21 cellular contexts compared by ENCODE assay signal in the genomic region with DNA sequence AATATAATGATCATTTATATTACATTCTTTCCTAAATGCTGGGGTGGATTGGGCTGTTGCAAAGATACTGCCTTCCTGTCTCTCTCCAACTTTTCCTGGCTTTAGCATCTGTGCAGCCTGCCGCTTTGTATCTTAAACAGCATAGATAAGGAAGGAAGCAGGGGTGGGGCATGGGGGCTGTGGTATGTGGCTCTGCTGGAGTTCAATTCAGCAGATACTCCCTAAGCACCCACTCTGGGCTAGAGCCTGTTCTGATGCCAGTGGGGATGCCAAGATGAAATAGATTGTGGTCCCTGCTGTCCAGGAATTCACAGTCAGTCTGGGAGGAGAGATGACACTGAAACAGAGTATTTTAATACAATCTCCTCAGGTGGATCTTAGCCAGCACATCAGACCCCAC. TPM values are rescaled to one million over a fixed set of nuclear protein-coding genes. Genes with fewer than 3 reads are reported as not detected.
DNase-seq lines count a peak whose midpoint lies in the region; ATAC-seq, FAIRE-seq and TF ChIP-seq lines count a peak whose summit lies in the region.
"Had no signal": no experiment of that assay in that cellular context is flagged by ENCODE, and none has a peak within 500 bp of the region (broad histone marks: within the 10 kb centered on the region; RNA-seq: fewer than 3 reads in every experiment).

No MANE protein-coding gene starts in this region.

- no peak for TF ChIP-seq RAD21 in IMR-90 (IDR thresholded peaks at IDR 0.05; ENCODE audit: low read length)
- no peak for TF ChIP-seq RAD21 in K562 (CRISPR knock-in tag; conservative IDR thresholded peaks at IDR 0.05 in 1 of 2, IDR thresholded peaks at IDR 0.05 in 1 of 2)

- no peak overlapping the region for H4K91ac ChIP-seq in IMR-90 (ENCODE audit: insufficient read depth, low read depth, low read length)

- CTCF ChIA-PET in IMR-90 (lab: Yijun Ruan, JAX): no interaction called here
- CTCF ChIA-PET in K562 (lab: Yijun Ruan, JAX; ENCODE audit: low intra/inter-chr PET ratio): no interaction called here

- H3K23ac ChIP-seq in IMR-90 (ENCODE audit: low read depth, low read length): no peak overlapping the region

- no peak overlapping the region for H3K18ac ChIP-seq in IMR-90 (ENCODE audit: low read depth, low read length)

- H4K5ac ChIP-seq in IMR-90 (ENCODE audit: low read depth, low read length): no peak overlapping the region

- no peak overlapping the region for H2BK15ac ChIP-seq in IMR-90 (ENCODE audit: low read depth, low read length)

- TF ChIP-seq CTCF in IMR-90 (conservative IDR thresholded peaks at IDR 0.05; ENCODE audit: low read depth, low read length) (no peak), K562 (IDR thresholded peaks at IDR 0.05 in 2 of 3, conservative IDR thresholded peaks at IDR 0.05 in 1 of 3; ENCODE audit: insufficient read depth in 2 of 3, low read depth in 1 of 3, low read length in 3 of 3) (no peak)

- H3K56ac ChIP-seq in IMR-90 (ENCODE audit: extremely low read depth, insufficient read depth, low read length): no peak overlapping the region

- no peak overlapping the region for H2BK5ac ChIP-seq in IMR-90 (ENCODE audit: low read depth, low read length, poor library complexity, severe bottlenecking)

- H2AFZ ChIP-seq in IMR-90 (replicated peaks; ENCODE audit: low read length, poor library complexity): no peak overlapping the region
- no peak overlapping the region for H2AFZ ChIP-seq in K562 (ENCODE audit: low read depth, low read length)
- H2AFZ ChIP-seq: GM23338 had no signal

- in situ Hi-C loops in IMR-90 (cut with MboI; ENCODE audit: low sequenced_read_pairs) (no loop called here), K562 (cut with MboI) (no loop called here)

- no peak overlapping the region for H3K9ac ChIP-seq in IMR-90 (ENCODE audit: low read depth, low read length)
- no peak overlapping the region for H3K9ac ChIP-seq in K562 (ENCODE audit: insufficient read depth in 1 of 2, low read depth in 2 of 2, low read length in 2 of 2)

- no peak for ATAC-seq in activated T-cell treated with anti-CD3 and anti-CD28 coated beads, Interleukin-2, amount 50 U/mL, for 72 hours (replicated peaks in 1 of 2)
- ATAC-seq in IMR-90 (ENCODE audit: low read depth) (peak; percentile 35; the same call in 1 of the 2 replicates), K562 (no peak; the same call in 2 of the 3 replicates), HG02973 (IDR thresholded peaks at IDR 0.05; ENCODE audit: unreplicated experiment) (no peak)
- ATAC-seq in natural killer cell treated with Interleukin-12 subunit alpha and Interleukin-12 subunit beta and Interleukin-15 and Interleukin-18, amount 100 ng/mL, for 72 hours: no peak
- ATAC-seq: gastrocnemius medialis had no signal

- H4K20me1 ChIP-seq in IMR-90 (ENCODE audit: insufficient read depth, low read length) (peaks cover 94% of the 10 kb centered on the region), K562 (replicated peaks; ENCODE audit: control insufficient read depth, insufficient read depth, low read length) (peaks cover 27% of the 10 kb centered on the region)

- intact Hi-C loops in IMR-90 (cut with micrococcal nuclease) (no loop called here), K562 (cut with micrococcal nuclease) (no loop called here)

- no CpG with 5 or more reads among the region's 1 CpG for WGBS in IMR-90 (ENCODE audit: extremely low coverage in 2 of 2, insufficient read length in 1 of 2), 2 experiments
- WGBS in K562 (ENCODE audit: insufficient coverage, low coverage, missing lambda C conversion rate): 8% methylated on average over 1 of the region's 1 CpG

- DNase-seq in activated T-cell treated with anti-CD3 and anti-CD28 coated beads, Interleukin-2, amount 50 U/mL, for 24 hours: no peak
- no peak for DNase-seq in activated T-cell treated with anti-CD3 and anti-CD28 coated beads, Interleukin-2, amount 50 U/mL, for 72 hours
- DNase-seq in IMR-90 (no peak), K562 (ENCODE audit: extremely low read depth in 1 of 4, low spot score in 3 of 4) (peak in 2 of 4 experiments; percentile 23 to 34), NCI-H748 treated with DMSO at 0.1 percent for 48 hours (lab: John Stamatoyannopoulos, UW) (no peak)
- DNase-seq in natural killer cell treated with Interleukin-12 subunit alpha and Interleukin-12 subunit beta and Interleukin-15 and Interleukin-18, amount 100 ng/mL, for 72 hours (ENCODE audit: low spot score): no peak
- DNase-seq in stimulated activated naive CD4-positive, alpha-beta T cell (lab: John Stamatoyannopoulos, UW): no peak
- DNase-seq: activated CD4-positive, alpha-beta T cell treated with anti-CD3 and anti-CD28 coated beads for 4 hours; gastrocnemius medialis; NCI-H1105; NCI-H2107; NCI-H510A treated with DMSO at 0.1 percent for 48 hours; T1000 had no signal

- no TSS peak for BruUV-seq in IMR-90 (replicated peaks; lab: Mats Ljungman, UMichigan)
- BruUV-seq in K562 (replicated peaks; lab: Mats Ljungman, UMichigan): no TSS peak

- H3K4me1 ChIP-seq in IMR-90 (ENCODE audit: control insufficient read depth, insufficient read depth, low read length) (peaks cover 6% of the 10 kb centered on the region; the same call in 1 of the 2 replicates), K562 (replicated peaks in 1 of 2; ENCODE audit: control insufficient read depth in 2 of 2, insufficient read depth in 2 of 2, low read length in 2 of 2) (peaks cover 0 to 6% of the 10 kb centered on the region in 2 experiments; a peak in 2 of 5 replicates)

- H3K79me2 ChIP-seq in K562 (ENCODE audit: control insufficient read depth, insufficient read depth, low read length): peaks cover 53% of the 10 kb centered on the region

- no peak overlapping the region for H3K4me3 Mint-ChIP-seq in activated T-cell treated with anti-CD3 and anti-CD28 coated beads, Interleukin-2, amount 50 U/mL, for 24 hours
- no peak overlapping the region for H3K4me3 Mint-ChIP-seq in activated T-cell treated with anti-CD3 and anti-CD28 coated beads, Interleukin-2, amount 50 U/mL, for 72 hours
- H3K4me3 Mint-ChIP-seq in natural killer cell treated with Interleukin-12 subunit alpha and Interleukin-12 subunit beta and Interleukin-15 and Interleukin-18, amount 100 ng/mL, for 72 hours: peak overlapping the region; percentile 21
- H3K4me3 Mint-ChIP-seq: activated T-helper 1 cell treated with anti-CD3 and anti-CD28 coated beads, Interleukin-12 subunit alpha, Interleukin-12 subunit beta, Interleukin-2, Interleukin-4 antibody, amounts not matched to agents 30 ng/mL and 10 ng/mL and 1 ng/mL, durations not matched to agents 14 hours and 24 hours and 36 hours; GM23338; type B pancreatic cell had no signal

- peaks cover 60 to 87% of the 10 kb centered on the region in 2 experiments for H3K79me1 ChIP-seq in IMR-90 (ENCODE audit: low read depth in 1 of 2, low read length in 2 of 2)

- H2AK9ac ChIP-seq in IMR-90 (replicated peaks; ENCODE audit: low read depth, low read length, poor library complexity): no peak overlapping the region

- H3K4ac ChIP-seq in IMR-90 (ENCODE audit: low read depth, low read length): no peak overlapping the region

- POLR2A ChIA-PET in IMR-90 (lab: Charles Lee; ENCODE audit: unreplicated experiment) (no interaction called here), K562 (lab: Yijun Ruan, JAX) (interaction anchor here (0.9 kb wide), 1 partner anchor 8 kb away, joined by 3 read pairs; no protein-coding TSS in a partner anchor)

- H2BK20ac ChIP-seq in IMR-90 (ENCODE audit: low read depth, low read length): no peak overlapping the region

- no peaks in the 10 kb centered on the region for H3K27me3 Mint-ChIP-seq in activated T-cell treated with anti-CD3 and anti-CD28 coated beads, Interleukin-2, amount 50 U/mL, for 24 hours
- no peaks in the 10 kb centered on the region for H3K27me3 Mint-ChIP-seq in activated T-cell treated with anti-CD3 and anti-CD28 coated beads, Interleukin-2, amount 50 U/mL, for 72 hours (ENCODE audit: low read depth)
- H3K27me3 Mint-ChIP-seq in natural killer cell treated with Interleukin-12 subunit alpha and Interleukin-12 subunit beta and Interleukin-15 and Interleukin-18, amount 100 ng/mL, for 72 hours: no peaks in the 10 kb centered on the region
- H3K27me3 Mint-ChIP-seq: type B pancreatic cell had no signal

- H3K4me1 Mint-ChIP-seq in activated T-cell treated with anti-CD3 and anti-CD28 coated beads, Interleukin-2, amount 50 U/mL, for 24 hours (ENCODE audit: low read depth): peaks cover 86% of the 10 kb centered on the region
- H3K4me1 Mint-ChIP-seq in activated T-cell treated with anti-CD3 and anti-CD28 coated beads, Interleukin-2, amount 50 U/mL, for 72 hours (ENCODE audit: low read depth): peaks cover 60% of the 10 kb centered on the region
- H3K4me1 Mint-ChIP-seq in natural killer cell treated with Interleukin-12 subunit alpha and Interleukin-12 subunit beta and Interleukin-15 and Interleukin-18, amount 100 ng/mL, for 72 hours (ENCODE audit: low read depth in 2 of 2): peaks cover 56 to 60% of the 10 kb centered on the region in 2 donors

- H3K36me3 Mint-ChIP-seq in activated T-cell treated with anti-CD3 and anti-CD28 coated beads, Interleukin-2, amount 50 U/mL, for 24 hours (ENCODE audit: low read depth): peaks cover 34% of the 10 kb centered on the region
- no peaks in the 10 kb centered on the region for H3K36me3 Mint-ChIP-seq in activated T-cell treated with anti-CD3 and anti-CD28 coated beads, Interleukin-2, amount 50 U/mL, for 72 hours (ENCODE audit: insufficient read depth in 2 of 2)
- H3K36me3 Mint-ChIP-seq in natural killer cell treated with Interleukin-12 subunit alpha and Interleukin-12 subunit beta and Interleukin-15 and Interleukin-18, amount 100 ng/mL, for 72 hours: no peaks in the 10 kb centered on the region
- H3K36me3 Mint-ChIP-seq: activated naive CD4-positive, alpha-beta T cell treated with anti-CD3 and anti-CD28 coated beads, Interleukin-2, amount 50 U/mL, for 72 hours had no signal

- H2AK5ac ChIP-seq in IMR-90 (ENCODE audit: low read depth, low read length): no peak overlapping the region

- no peaks in the 10 kb centered on the region for H3K36me3 ChIP-seq in IMR-90 (ENCODE audit: control insufficient read depth, insufficient read depth, low read length)
- peaks cover 6% of the 10 kb centered on the region; the same call in 2 of the 3 replicates for H3K36me3 ChIP-seq in K562 (ENCODE audit: control insufficient read depth, insufficient read depth, low read length)
- H3K36me3 ChIP-seq: esophagus muscularis mucosa, gastrocnemius medialis had no signal

- H3K4me2 ChIP-seq in IMR-90 (ENCODE audit: low read depth, low read length) (no peak overlapping the region), K562 (ENCODE audit: insufficient read depth, low read length) (no peak overlapping the region)
- H3K4me2 ChIP-seq: GM23338 had no signal

- H3K27ac ChIP-seq in IMR-90 (ENCODE audit: insufficient read depth, low read length): no peak overlapping the region
- H3K27ac ChIP-seq in K562 (ENCODE audit: extremely low read depth, low read depth, low read length): no peak overlapping the region
- H3K27ac ChIP-seq: esophagus muscularis mucosa, gastrocnemius medialis had no signal

- dilution Hi-C loops in IMR-90 (cut with HindIII; ENCODE audit: low sequenced_read_pairs, unreplicated experiment): no loop called here

- no peaks in the 10 kb centered on the region for H3K9me3 Mint-ChIP-seq in activated T-cell treated with anti-CD3 and anti-CD28 coated beads, Interleukin-2, amount 50 U/mL, for 24 hours
- no peaks in the 10 kb centered on the region for H3K9me3 Mint-ChIP-seq in activated T-cell treated with anti-CD3 and anti-CD28 coated beads, Interleukin-2, amount 50 U/mL, for 72 hours
- no peaks in the 10 kb centered on the region for H3K9me3 Mint-ChIP-seq in natural killer cell treated with Interleukin-12 subunit alpha and Interleukin-12 subunit beta and Interleukin-15 and Interleukin-18, amount 100 ng/mL, for 72 hours
- H3K9me3 Mint-ChIP-seq: activated naive CD4-positive, alpha-beta T cell treated with anti-CD3 and anti-CD28 coated beads, Interleukin-2, amount 50 U/mL, for 72 hours; activated T-helper 1 cell treated with anti-CD3 and anti-CD28 coated beads, Interleukin-12 subunit alpha, Interleukin-12 subunit beta, Interleukin-2, Interleukin-4 antibody, amounts not matched to agents 30 ng/mL and 10 ng/mL and 1 ng/mL, durations not matched to agents 14 hours and 24 hours and 36 hours; GM23338; type B pancreatic cell had no signal

- H3K9me3 ChIP-seq in IMR-90 (ENCODE audit: control insufficient read depth, insufficient read depth, low read length): no peaks in the 10 kb centered on the region
- no peaks in the 10 kb centered on the region for H3K9me3 ChIP-seq in K562 (replicated peaks; ENCODE audit: control insufficient read depth, insufficient read depth, low read depth, low read length)
- H3K9me3 ChIP-seq: esophagus muscularis mucosa, gastrocnemius medialis had no signal

- TF ChIP-seq POLR2A in IMR-90 (IDR thresholded peaks at IDR 0.05; ENCODE audit: low read depth, low read length) (no peak), K562 (conservative IDR thresholded peaks at IDR 0.05) (no peak)

- H3K4me3 ChIP-seq in IMR-90 (ENCODE audit: insufficient read depth, low read depth, low read length) (no peak overlapping the region), K562 (no peak overlapping the region)
- H3K4me3 ChIP-seq: esophagus muscularis mucosa, gastrocnemius medialis, GM23338, lung had no signal

- no peak overlapping the region for H3K14ac ChIP-seq in IMR-90 (replicated peaks; ENCODE audit: low read depth, low read length)

- no peak overlapping the region for H2BK120ac ChIP-seq in IMR-90 (ENCODE audit: low read depth, low read length)

- TF ChIP-seq EP300 in K562 (IDR thresholded peaks at IDR 0.05; ENCODE audit: low read length): no peak

- H4K8ac ChIP-seq in IMR-90 (ENCODE audit: low read depth in 2 of 2, low read length in 2 of 2): no peak overlapping the region

- peak overlapping the region; percentile 39 for H3K27ac Mint-ChIP-seq in activated T-cell treated with anti-CD3 and anti-CD28 coated beads, Interleukin-2, amount 50 U/mL, for 24 hours
- no peak overlapping the region for H3K27ac Mint-ChIP-seq in activated T-cell treated with anti-CD3 and anti-CD28 coated beads, Interleukin-2, amount 50 U/mL, for 72 hours
- no peak overlapping the region for H3K27ac Mint-ChIP-seq in natural killer cell treated with Interleukin-12 subunit alpha and Interleukin-12 subunit beta and Interleukin-15 and Interleukin-18, amount 100 ng/mL, for 72 hours
- H3K27ac Mint-ChIP-seq: activated T-helper 1 cell treated with anti-CD3 and anti-CD28 coated beads, Interleukin-12 subunit alpha, Interleukin-12 subunit beta, Interleukin-2, Interleukin-4 antibody, amounts not matched to agents 30 ng/mL and 10 ng/mL and 1 ng/mL, durations not matched to agents 14 hours and 24 hours and 36 hours; GM23338; type B pancreatic cell had no signal

- no peak for FAIRE-seq in K562 (lab: Jason Lieb, UNC)
- FAIRE-seq: keratinocyte had no signal

- H3K9me1 ChIP-seq in IMR-90 (ENCODE audit: insufficient read depth, low read length) (peaks cover 28% of the 10 kb centered on the region), K562 (ENCODE audit: control insufficient read depth, insufficient read depth, low read length) (no peaks in the 10 kb centered on the region)

- H3K27me3 ChIP-seq in IMR-90 (ENCODE audit: control insufficient read depth, insufficient read depth, low read length): no peaks in the 10 kb centered on the region
- H3K27me3 ChIP-seq in K562 (ENCODE audit: control insufficient read depth in 2 of 2, insufficient read depth in 2 of 2, low read length in 2 of 2): no peaks in the 10 kb centered on the region
- H3K27me3 ChIP-seq: esophagus muscularis mucosa, gastrocnemius medialis had no signal

RNA-seq across cellular contexts. Expression of gene EIF2S2, which starts 56.8 kb away (rescaled TPM):
- 100 to 1,000 TPM; 158 to 165 TPM for total RNA-seq in activated T-cell treated with anti-CD3 and anti-CD28 coated beads, Interleukin-2, amount 50 U/mL, for 72 hours
- 66.9 and 84.7 TPM in 2 replicates for total RNA-seq in IMR-90 (2012; rRNA removed)
- polyA plus RNA-seq in IMR-90 (2012; rRNA removed): 56.7 and 61.7 TPM in 2 replicates
- 16.0 and 24.6 TPM in 2 replicates for polyA plus RNA-seq in IMR-90 (2012; cell fraction: cytosol; rRNA removed)
- 3.4 and 29.4 TPM in 2 replicates for polyA plus RNA-seq in IMR-90 (2012; cell fraction: nucleus; rRNA removed; ENCODE audit: low replicate concordance)
- 24.4 and 38.1 TPM in 2 replicates for total RNA-seq in K562 (2011; cell fraction: chromatin; rRNA removed; ENCODE audit: low replicate concordance)
- total RNA-seq in K562 (2011; cell fraction: nucleolus; rRNA removed): 19.0 and 21.1 TPM in 2 replicates
- 32.6 and 47.0 TPM in 2 replicates for total RNA-seq in K562 (2011; cell fraction: nucleoplasm; rRNA removed)
- total RNA-seq in K562 (2014; rRNA removed): 120 and 135 TPM in 2 replicates
- 192 and 237 TPM in 2 replicates for total RNA-seq in K562 (2014; rRNA removed; fragmentation: Illumina TruSeq; extraction: Trizol)
- 154 and 159 TPM in 2 replicates for total RNA-seq in K562 (2015; rRNA removed; fragmentation: Illumina TruSeq; extraction: Trizol)
- total RNA-seq in K562 (2021): 114 and 118 TPM in 2 replicates
- polyA plus RNA-seq in K562 (2011; rRNA removed): 141 and 164 TPM in 2 replicates
- 42.3 and 74.8 TPM in 2 replicates for polyA plus RNA-seq in K562 (2011; cell fraction: cytosol; rRNA removed)
- 27.0 and 49.4 TPM in 2 replicates for polyA plus RNA-seq in K562 (2011; cell fraction: nucleus; rRNA removed)
- 110 and 156 TPM in 2 replicates for polyA plus RNA-seq in K562 (2012)
- 210 and 220 TPM in 2 replicates for polyA plus RNA-seq in K562 (2014; fragmentation: Illumina TruSeq; extraction: Trizol)
- 10 to 100 TPM; 79.7 to 92.3 TPM for polyA plus RNA-seq in K562 (2014; fragmentation: Nextera tagmentation; extraction: Ambion mirVana)
- polyA plus RNA-seq in K562 (2014; rRNA removed): 139 and 154 TPM in 2 replicates
- 73.8 and 89.8 TPM in 2 replicates for polyA minus RNA-seq in K562 (2011; rRNA and poly(A)+ RNA removed)
- 30.5 and 32.7 TPM in 2 replicates for polyA minus RNA-seq in K562 (2011; cell fraction: cytosol; rRNA and poly(A)+ RNA removed)
- 9.8 and 24.8 TPM in 2 replicates for polyA minus RNA-seq in K562 (2011; cell fraction: nucleus; rRNA and poly(A)+ RNA removed)
- 10 to 100 TPM; 97.6 to 99.8 TPM for total RNA-seq in natural killer cell treated with Interleukin-12 subunit alpha and Interleukin-12 subunit beta and Interleukin-15 and Interleukin-18, amount 100 ng/mL, for 72 hours
